1 cellular context compared by ENCODE assay signal in the genomic region with DNA sequence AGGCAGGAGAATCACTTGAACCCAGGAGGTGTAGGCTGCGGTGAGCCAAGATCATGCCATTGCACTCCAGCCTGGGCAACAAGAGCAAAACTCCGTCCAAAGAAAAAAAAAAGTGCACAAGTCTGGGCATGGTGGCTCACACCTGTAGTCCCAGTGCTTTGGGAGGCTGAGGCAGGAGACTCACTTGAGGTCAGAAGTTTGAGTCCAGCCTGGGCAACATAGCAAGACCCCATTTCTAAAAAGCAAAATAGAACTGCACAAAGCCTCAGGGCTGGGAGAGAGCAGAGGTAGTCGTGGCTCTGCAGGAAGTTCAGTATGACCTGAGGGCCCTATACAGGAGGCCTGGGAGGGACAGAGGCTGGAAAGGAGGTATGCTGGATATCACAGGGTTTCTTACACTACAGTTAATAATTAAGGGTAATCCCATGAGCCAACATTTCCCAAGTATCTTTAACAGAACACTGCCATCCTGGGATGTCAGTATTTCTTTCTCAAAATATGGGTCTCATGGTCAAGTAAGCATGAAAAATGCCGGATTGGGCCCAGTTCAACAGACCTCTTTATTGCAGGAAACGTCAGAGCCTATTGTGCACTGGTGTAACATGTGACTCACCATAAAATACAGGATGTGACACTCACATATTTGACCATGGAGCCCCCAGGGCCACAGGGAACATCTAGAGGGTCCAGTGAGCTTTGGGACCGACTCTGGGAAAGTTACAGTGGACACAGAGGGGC.
TF ChIP-seq lines count a peak whose summit lies in the region.

No MANE protein-coding gene starts in this region.

TF ChIP-seq in Ishikawa, 13 proteins besides CTCF, POLR2A, EP300 and RAD21 (continued from another document):
- TF ChIP-seq, protein P1, sequence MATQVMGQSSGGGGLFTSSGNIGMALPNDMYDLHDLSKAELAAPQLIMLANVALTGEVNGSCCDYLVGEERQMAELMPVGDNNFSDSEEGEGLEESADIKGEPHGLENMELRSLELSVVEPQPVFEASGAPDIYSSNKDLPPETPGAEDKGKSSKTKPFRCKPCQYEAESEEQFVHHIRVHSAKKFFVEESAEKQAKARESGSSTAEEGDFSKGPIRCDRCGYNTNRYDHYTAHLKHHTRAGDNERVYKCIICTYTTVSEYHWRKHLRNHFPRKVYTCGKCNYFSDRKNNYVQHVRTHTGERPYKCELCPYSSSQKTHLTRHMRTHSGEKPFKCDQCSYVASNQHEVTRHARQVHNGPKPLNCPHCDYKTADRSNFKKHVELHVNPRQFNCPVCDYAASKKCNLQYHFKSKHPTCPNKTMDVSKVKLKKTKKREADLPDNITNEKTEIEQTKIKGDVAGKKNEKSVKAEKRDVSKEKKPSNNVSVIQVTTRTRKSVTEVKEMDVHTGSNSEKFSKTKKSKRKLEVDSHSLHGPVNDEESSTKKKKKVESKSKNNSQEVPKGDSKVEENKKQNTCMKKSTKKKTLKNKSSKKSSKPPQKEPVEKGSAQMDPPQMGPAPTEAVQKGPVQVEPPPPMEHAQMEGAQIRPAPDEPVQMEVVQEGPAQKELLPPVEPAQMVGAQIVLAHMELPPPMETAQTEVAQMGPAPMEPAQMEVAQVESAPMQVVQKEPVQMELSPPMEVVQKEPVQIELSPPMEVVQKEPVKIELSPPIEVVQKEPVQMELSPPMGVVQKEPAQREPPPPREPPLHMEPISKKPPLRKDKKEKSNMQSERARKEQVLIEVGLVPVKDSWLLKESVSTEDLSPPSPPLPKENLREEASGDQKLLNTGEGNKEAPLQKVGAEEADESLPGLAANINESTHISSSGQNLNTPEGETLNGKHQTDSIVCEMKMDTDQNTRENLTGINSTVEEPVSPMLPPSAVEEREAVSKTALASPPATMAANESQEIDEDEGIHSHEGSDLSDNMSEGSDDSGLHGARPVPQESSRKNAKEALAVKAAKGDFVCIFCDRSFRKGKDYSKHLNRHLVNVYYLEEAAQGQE (IDR thresholded peaks at IDR 0.05; ENCODE audit: low read depth) = no peak
- TF ChIP-seq TCF12 (IDR thresholded peaks at IDR 0.05; ENCODE audit: low read depth) (peak; percentile 70; the same call in 1 of the 2 replicates), CREB1 (IDR thresholded peaks at IDR 0.05; ENCODE audit: low read depth) (no peak; the same call in 1 of the 2 replicates), TEAD4 (IDR thresholded peaks at IDR 0.05) (peak; percentile 77), EGR1 (IDR thresholded peaks at IDR 0.05) (no peak), TAF1 (IDR thresholded peaks at IDR 0.05; ENCODE audit: low read depth) (no peak), YY1 (IDR thresholded peaks at IDR 0.05; ENCODE audit: low read depth) (no peak), ZBTB7A (IDR thresholded peaks at IDR 0.05; ENCODE audit: low read depth) (no peak), FOXM1 (IDR thresholded peaks at IDR 0.05; ENCODE audit: borderline replicate concordance, low read depth) (peak; percentile 72; the same call in 1 of the 2 replicates)
- TF ChIP-seq, protein P2, sequence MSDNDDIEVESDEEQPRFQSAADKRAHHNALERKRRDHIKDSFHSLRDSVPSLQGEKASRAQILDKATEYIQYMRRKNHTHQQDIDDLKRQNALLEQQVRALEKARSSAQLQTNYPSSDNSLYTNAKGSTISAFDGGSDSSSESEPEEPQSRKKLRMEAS (IDR thresholded peaks at IDR 0.05) = no peak
- TF ChIP-seq, protein P3, sequence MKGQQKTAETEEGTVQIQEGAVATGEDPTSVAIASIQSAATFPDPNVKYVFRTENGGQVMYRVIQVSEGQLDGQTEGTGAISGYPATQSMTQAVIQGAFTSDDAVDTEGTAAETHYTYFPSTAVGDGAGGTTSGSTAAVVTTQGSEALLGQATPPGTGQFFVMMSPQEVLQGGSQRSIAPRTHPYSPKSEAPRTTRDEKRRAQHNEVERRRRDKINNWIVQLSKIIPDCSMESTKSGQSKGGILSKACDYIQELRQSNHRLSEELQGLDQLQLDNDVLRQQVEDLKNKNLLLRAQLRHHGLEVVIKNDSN (IDR thresholded peaks at IDR 0.05) = peak; percentile 64
